Comparison of ENCODE assay signal across 23 cellular contexts in the genomic region with DNA sequence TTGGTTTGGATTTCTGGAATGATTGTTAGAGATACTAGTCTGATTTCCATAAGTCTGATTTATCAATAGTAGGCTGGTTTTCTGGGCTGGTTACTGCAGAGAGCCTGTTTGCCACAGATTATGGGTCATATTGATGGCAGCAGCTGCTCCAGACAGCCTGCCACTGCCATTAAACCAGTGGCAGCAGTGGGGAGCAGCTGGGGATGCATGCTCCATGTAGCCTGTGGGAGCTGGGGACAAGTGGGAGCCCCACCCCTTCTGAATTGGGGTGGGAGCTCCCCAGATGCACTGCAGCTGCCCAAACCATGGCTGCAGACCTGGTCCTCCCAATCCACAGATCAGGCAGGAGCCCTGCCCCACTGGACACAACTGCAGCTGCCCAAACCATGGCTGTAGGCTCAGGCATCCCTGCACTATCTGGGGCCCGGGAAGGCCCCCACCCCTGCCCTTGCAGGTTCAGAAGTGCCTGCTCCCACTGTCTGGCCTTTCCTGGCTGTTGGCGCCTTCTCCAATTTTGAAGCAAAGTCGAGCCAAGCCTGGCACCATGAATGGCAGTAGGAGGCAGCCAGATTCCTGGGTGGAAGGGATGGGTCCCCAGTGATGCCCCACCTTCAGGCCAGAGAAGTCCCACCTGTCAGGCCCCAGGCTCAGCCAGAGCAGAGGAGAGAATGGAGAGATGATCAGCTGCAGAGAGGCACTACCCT.
"Had no signal": no experiment of that assay in that cellular context is flagged by ENCODE, and none has a peak within 500 bp of the region (broad histone marks: within the 10 kb centered on the region; RNA-seq: fewer than 3 reads in every experiment).

No MANE protein-coding gene starts in this region.

- H3K4me1 Mint-ChIP-seq: activated naive CD4-positive, alpha-beta T cell treated with anti-CD3 and anti-CD28 coated beads, Interleukin-2, amount 50 U/mL, for 24 hours; central memory CD8-positive, alpha-beta T cell; IgD-negative memory B cell had no signal

- H3K36me3 Mint-ChIP-seq: activated naive CD4-positive, alpha-beta T cell treated with anti-CD3 and anti-CD28 coated beads, Interleukin-2, amount 50 U/mL, for 24 hours; IgD-negative memory B cell had no signal

- H3K27me3 Mint-ChIP-seq: activated CD8-positive, alpha-beta T cell treated with anti-CD3 and anti-CD28 coated beads for 36 hours; activated naive CD4-positive, alpha-beta T cell treated with anti-CD3 and anti-CD28 coated beads, Interleukin-2, amount 50 U/mL, for 24 hours; central memory CD8-positive, alpha-beta T cell; IgD-negative memory B cell had no signal

- H3K4me3 Mint-ChIP-seq: activated CD8-positive, alpha-beta T cell treated with anti-CD3 and anti-CD28 coated beads for 36 hours; activated naive CD4-positive, alpha-beta T cell treated with anti-CD3 and anti-CD28 coated beads, Interleukin-2, amount 50 U/mL, for 24 hours; central memory CD8-positive, alpha-beta T cell; IgD-negative memory B cell; T-helper 1 cell treated with Interleukin-12 subunit alpha and Interleukin-12 subunit beta and Interleukin-4 antibody, amounts not matched to agents 30 μg/mL and 1 μg/mL, for 36 hours had no signal

- H3K27ac Mint-ChIP-seq: activated CD8-positive, alpha-beta T cell treated with anti-CD3 and anti-CD28 coated beads for 36 hours; activated naive CD4-positive, alpha-beta T cell treated with anti-CD3 and anti-CD28 coated beads, Interleukin-2, amount 50 U/mL, for 24 hours; T-helper 1 cell treated with Interleukin-12 subunit alpha and Interleukin-12 subunit beta and Interleukin-4 antibody, amounts not matched to agents 30 μg/mL and 1 μg/mL, for 36 hours had no signal

- H3K27ac ChIP-seq: ascending aorta, body of pancreas, KMS-11 had no signal

- DNase-seq: activated CD4-positive, alpha-beta T cell treated with anti-CD3 and anti-CD28 coated beads for 4 hours; activated CD8-positive, alpha-beta memory T cell treated with anti-CD3 and anti-CD28 coated beads, Interleukin-2, amount 50 U/mL, for 4 hours; activated CD8-positive, alpha-beta T cell treated with anti-CD3 and anti-CD28 coated beads for 36 hours; activated effector memory CD4-positive, alpha-beta T cell treated with Interleukin-2 at 50 U/mL for 16 hours; activated naive CD4-positive, alpha-beta T cell; body of pancreas; MG63; MV-4-11; NCI-H1092 treated with DMSO at 0.1 percent for 48 hours; NCI-H1436; NCI-H1694 treated with DMSO at 0.1 percent for 48 hours; NCI-H2029 treated with DMSO at 0.1 percent for 48 hours; NCI-H345; NCI-H510A; NCI-H82; PC-3; SHP77 had no signal
